ENCODE assay signal across 1 cellular context in the genomic region with DNA sequence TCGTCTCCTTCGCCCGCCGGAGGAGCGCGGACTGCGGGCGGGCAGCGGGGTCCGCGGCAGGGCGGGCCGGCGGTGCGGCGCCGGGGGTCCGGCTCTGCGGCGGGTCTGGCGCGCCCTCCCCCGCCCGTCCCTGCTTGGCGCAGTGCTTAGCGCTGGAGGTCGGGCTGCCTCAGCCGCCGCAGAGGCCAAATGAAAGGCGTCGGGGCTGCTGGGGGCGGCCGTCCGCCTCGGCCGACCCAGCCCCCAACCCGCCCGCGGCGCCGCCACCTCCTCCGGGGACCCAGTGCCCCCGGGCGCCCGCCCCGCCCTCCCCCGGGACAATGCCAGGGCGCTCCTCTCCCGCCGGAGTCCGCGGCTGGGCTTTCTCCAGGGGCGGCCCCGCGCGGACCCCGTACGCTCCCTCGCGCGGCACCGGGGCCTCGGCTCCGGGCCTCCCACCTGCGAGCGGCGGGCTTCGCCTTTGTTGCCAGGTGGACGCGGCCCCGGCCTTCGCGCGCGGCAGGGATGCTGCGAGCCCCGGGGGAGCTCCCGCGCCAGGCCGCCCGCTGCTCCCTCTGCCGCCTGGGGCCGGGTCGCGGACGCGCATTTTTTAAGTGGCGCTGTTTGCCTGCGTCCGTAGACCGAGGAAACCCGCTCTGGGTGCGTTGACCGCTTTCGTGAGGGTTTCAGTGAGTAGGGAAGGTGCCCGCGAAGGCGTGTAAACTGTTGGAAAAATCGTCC.
TF ChIP-seq lines count a peak whose summit lies in the region.

No MANE protein-coding gene starts in this region.

TF ChIP-seq in GM12878, 131 proteins besides CTCF, POLR2A, EP300 and RAD21 (continued from another document):
- TF ChIP-seq MXI1 (IDR thresholded peaks at IDR 0.05; ENCODE audit: low read depth, low read length) (no peak), HDAC6 (IDR thresholded peaks at IDR 0.05; ENCODE audit: unreplicated experiment) (peak; percentile 11), PKNOX1 (IDR thresholded peaks at IDR 0.05) (no peak), GABPA (IDR thresholded peaks at IDR 0.05; ENCODE audit: low read depth) (no peak), HCFC1 (IDR thresholded peaks at IDR 0.05; ENCODE audit: low read length) (no peak), TCF3 (IDR thresholded peaks at IDR 0.05; ENCODE audit: borderline replicate concordance, insufficient read depth, low read depth, low read length) (no peak), RB1 (IDR thresholded peaks at IDR 0.05; ENCODE audit: borderline replicate concordance) (peak; percentile 19; the same call in 1 of the 2 replicates), NR2F1 (conservative IDR thresholded peaks at IDR 0.05) (0 out of 2 replicates have a peak, but pooled peaks have one; percentile 11), NKRF (conservative IDR thresholded peaks at IDR 0.05) (0 out of 2 replicates have a peak, but pooled peaks have one; percentile 52), IRF4 (IDR thresholded peaks at IDR 0.05; ENCODE audit: low read depth, low read length) (no peak), NR2C2 (IDR thresholded peaks at IDR 0.05; ENCODE audit: borderline replicate concordance, control insufficient read depth, insufficient read length, low read depth) (no peak), CHD1 (IDR thresholded peaks at IDR 0.05; ENCODE audit: low read depth, low read length) (no peak), ZNF24 (IDR thresholded peaks at IDR 0.05) (no peak), IKZF1 (conservative IDR thresholded peaks at IDR 0.05) (peak; percentile 84), GATAD2B (conservative IDR thresholded peaks at IDR 0.05; ENCODE audit: low read depth) (peak; percentile 53; the same call in 1 of the 2 replicates), SMARCA5 (IDR thresholded peaks at IDR 0.05) (0 out of 2 replicates have a peak, but pooled peaks have one; percentile 41), SREBF1 (IDR thresholded peaks at IDR 0.05; ENCODE audit: low read length) (no peak), PRDM15 (CRISPR knock-in tag; IDR thresholded peaks at IDR 0.05) (no peak), YY1 (IDR thresholded peaks at IDR 0.05; ENCODE audit: low read depth, low read length) (no peak), MTA2 (IDR thresholded peaks at IDR 0.05; ENCODE audit: low read depth) (no peak), SMAD5 (IDR thresholded peaks at IDR 0.05; ENCODE audit: low read depth) (no peak), WRNIP1 (IDR thresholded peaks at IDR 0.05; ENCODE audit: borderline replicate concordance, low read depth, low read length) (no peak), CBX3 (IDR thresholded peaks at IDR 0.05; ENCODE audit: borderline replicate concordance, low read depth) (no peak), CUX1 (IDR thresholded peaks at IDR 0.05; ENCODE audit: insufficient replicate concordance, low read depth, low read length) (no peak), PAX5 (IDR thresholded peaks at IDR 0.05; ENCODE audit: borderline replicate concordance, low read depth, low read length) (no peak)
- TF ChIP-seq, protein P1, sequence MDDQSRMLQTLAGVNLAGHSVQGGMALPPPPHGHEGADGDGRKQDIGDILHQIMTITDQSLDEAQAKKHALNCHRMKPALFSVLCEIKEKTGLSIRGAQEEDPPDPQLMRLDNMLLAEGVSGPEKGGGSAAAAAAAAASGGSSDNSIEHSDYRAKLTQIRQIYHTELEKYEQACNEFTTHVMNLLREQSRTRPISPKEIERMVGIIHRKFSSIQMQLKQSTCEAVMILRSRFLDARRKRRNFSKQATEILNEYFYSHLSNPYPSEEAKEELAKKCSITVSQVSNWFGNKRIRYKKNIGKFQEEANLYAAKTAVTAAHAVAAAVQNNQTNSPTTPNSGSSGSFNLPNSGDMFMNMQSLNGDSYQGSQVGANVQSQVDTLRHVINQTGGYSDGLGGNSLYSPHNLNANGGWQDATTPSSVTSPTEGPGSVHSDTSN (IDR thresholded peaks at IDR 0.05; ENCODE audit: insufficient replicate concordance, low read depth, low read length) = no peak
- TF ChIP-seq, protein P2, sequence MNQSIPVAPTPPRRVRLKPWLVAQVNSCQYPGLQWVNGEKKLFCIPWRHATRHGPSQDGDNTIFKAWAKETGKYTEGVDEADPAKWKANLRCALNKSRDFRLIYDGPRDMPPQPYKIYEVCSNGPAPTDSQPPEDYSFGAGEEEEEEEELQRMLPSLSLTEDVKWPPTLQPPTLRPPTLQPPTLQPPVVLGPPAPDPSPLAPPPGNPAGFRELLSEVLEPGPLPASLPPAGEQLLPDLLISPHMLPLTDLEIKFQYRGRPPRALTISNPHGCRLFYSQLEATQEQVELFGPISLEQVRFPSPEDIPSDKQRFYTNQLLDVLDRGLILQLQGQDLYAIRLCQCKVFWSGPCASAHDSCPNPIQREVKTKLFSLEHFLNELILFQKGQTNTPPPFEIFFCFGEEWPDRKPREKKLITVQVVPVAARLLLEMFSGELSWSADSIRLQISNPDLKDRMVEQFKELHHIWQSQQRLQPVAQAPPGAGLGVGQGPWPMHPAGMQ (IDR thresholded peaks at IDR 0.05; ENCODE audit: borderline replicate concordance) = no peak
- TF ChIP-seq, protein P3, sequence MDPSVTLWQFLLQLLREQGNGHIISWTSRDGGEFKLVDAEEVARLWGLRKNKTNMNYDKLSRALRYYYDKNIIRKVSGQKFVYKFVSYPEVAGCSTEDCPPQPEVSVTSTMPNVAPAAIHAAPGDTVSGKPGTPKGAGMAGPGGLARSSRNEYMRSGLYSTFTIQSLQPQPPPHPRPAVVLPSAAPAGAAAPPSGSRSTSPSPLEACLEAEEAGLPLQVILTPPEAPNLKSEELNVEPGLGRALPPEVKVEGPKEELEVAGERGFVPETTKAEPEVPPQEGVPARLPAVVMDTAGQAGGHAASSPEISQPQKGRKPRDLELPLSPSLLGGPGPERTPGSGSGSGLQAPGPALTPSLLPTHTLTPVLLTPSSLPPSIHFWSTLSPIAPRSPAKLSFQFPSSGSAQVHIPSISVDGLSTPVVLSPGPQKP (IDR thresholded peaks at IDR 0.05; ENCODE audit: low read depth, low read length) = no peak
- TF ChIP-seq, protein P4, sequence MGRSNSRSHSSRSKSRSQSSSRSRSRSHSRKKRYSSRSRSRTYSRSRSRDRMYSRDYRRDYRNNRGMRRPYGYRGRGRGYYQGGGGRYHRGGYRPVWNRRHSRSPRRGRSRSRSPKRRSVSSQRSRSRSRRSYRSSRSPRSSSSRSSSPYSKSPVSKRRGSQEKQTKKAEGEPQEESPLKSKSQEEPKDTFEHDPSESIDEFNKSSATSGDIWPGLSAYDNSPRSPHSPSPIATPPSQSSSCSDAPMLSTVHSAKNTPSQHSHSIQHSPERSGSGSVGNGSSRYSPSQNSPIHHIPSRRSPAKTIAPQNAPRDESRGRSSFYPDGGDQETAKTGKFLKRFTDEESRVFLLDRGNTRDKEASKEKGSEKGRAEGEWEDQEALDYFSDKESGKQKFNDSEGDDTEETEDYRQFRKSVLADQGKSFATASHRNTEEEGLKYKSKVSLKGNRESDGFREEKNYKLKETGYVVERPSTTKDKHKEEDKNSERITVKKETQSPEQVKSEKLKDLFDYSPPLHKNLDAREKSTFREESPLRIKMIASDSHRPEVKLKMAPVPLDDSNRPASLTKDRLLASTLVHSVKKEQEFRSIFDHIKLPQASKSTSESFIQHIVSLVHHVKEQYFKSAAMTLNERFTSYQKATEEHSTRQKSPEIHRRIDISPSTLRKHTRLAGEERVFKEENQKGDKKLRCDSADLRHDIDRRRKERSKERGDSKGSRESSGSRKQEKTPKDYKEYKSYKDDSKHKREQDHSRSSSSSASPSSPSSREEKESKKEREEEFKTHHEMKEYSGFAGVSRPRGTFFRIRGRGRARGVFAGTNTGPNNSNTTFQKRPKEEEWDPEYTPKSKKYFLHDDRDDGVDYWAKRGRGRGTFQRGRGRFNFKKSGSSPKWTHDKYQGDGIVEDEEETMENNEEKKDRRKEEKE (IDR thresholded peaks at IDR 0.05) = no peak
